Comparison of ENCODE assay signal across 8 cellular contexts in the genomic region with DNA sequence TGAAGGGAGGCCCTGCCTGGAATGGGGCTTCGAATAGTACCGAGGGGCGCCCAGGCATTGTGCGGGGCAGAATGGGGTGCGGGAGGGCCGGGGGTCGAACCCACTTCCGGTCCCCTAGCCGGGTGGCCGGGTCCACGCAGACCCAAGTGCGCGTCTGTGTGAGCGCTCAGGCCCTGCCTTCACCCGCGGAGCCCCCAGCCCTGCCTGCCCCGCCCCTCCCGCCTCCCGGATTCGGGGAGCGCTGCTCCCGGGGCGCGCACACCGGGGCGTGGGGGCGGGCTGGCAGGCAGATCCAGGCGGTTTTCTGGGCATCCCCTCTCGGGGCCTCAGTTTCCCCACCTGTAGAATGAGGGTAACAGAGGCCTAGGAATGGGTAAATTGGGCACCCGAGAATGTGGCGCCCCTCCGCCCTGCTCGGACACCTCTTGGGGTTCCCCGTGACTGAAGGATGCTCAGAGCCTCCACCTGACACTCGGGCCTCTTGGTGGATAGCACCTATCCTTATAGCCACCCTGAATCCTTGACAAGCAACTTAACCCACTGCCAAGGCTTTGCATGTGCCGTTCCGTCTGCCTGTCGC. TPM values are rescaled to one million over a fixed set of nuclear protein-coding genes. Genes with fewer than 3 reads are reported as not detected.
DNase-seq lines count a peak whose midpoint lies in the region; ATAC-seq, FAIRE-seq and TF ChIP-seq lines count a peak whose summit lies in the region.

No MANE protein-coding gene starts in this region.

- WGBS in mesendoderm (ENCODE audit: extremely low coverage, insufficient coverage, low lambda C conversion rate): no CpG with 5 or more reads among the region's 38 CpGs
- WGBS in thymus: 5% methylated on average over 38 of the region's 38 CpGs

- peaks cover 2% of the 10 kb centered on the region for H3K79me2 ChIP-seq in mesendoderm (ENCODE audit: control insufficient read depth, insufficient read depth, low read length)

- ATAC-seq in HG03280 (IDR thresholded peaks at IDR 0.05; ENCODE audit: unreplicated experiment): no peak
- ATAC-seq in HG02763 (IDR thresholded peaks at IDR 0.05; ENCODE audit: unreplicated experiment): no peak

- H3K36me3 ChIP-seq in GM06990 (ENCODE audit: control insufficient read depth, insufficient read depth, low read length): peaks cover 7% of the 10 kb centered on the region
- no peaks in the 10 kb centered on the region for H3K36me3 ChIP-seq in mesendoderm (ENCODE audit: control insufficient read depth, insufficient read depth, low read length)
- H3K36me3 ChIP-seq in thymus (ENCODE audit: control insufficient read depth, insufficient read depth): peaks cover 20% of the 10 kb centered on the region

- peak overlapping the region; percentile 95 for H4K8ac ChIP-seq in mesendoderm (ENCODE audit: low read depth, low read length)

- peak overlapping the region; percentile 68 for H3K18ac ChIP-seq in mesendoderm (ENCODE audit: low read length)

- DNase-seq in GM06990 (ENCODE audit: extremely low read depth, insufficient read length) (no peak), NCI-H69 (lab: John Stamatoyannopoulos, UW) (peak; percentile 63), mesendoderm (no peak), HTR-8/SVneo (ENCODE audit: insufficient read length, low spot score) (no peak)

- H3K27ac ChIP-seq in mesendoderm (ENCODE audit: low read depth, low read length) (no peak overlapping the region), thymus (ENCODE audit: low read depth) (no peak overlapping the region)

- no peak for TF ChIP-seq CTCF in GM06990 (IDR thresholded peaks at IDR 0.05; ENCODE audit: insufficient read depth, low read length, poor library complexity, severe bottlenecking)
- no peak for TF ChIP-seq CTCF in brain (conservative IDR thresholded peaks at IDR 0.05)

- H3K4me3 Mint-ChIP-seq in brain: peak overlapping the region; percentile 87 to 98 (median 89)

- no peaks in the 10 kb centered on the region for H3K4me1 ChIP-seq in mesendoderm (ENCODE audit: control insufficient read depth, low read depth, low read length)
- H3K4me1 ChIP-seq in thymus (ENCODE audit: control insufficient read depth, insufficient read depth, low read length): peaks cover 13% of the 10 kb centered on the region

- peak overlapping the region; percentile 79 for H3K4ac ChIP-seq in mesendoderm (ENCODE audit: low read depth, low read length)

- FAIRE-seq in HTR-8/SVneo (lab: Jason Lieb, UNC): no peak

- H4K5ac ChIP-seq in mesendoderm (ENCODE audit: low read length): no peak overlapping the region

- H2BK5ac ChIP-seq in mesendoderm (ENCODE audit: low read length): no peak overlapping the region

- no peaks in the 10 kb centered on the region for H3K9me3 ChIP-seq in thymus (ENCODE audit: control insufficient read depth)

- H3K4me2 ChIP-seq in mesendoderm (ENCODE audit: low read length): peak overlapping the region; percentile 79

- H3K4me3 ChIP-seq in GM06990 (replicated peaks; ENCODE audit: low read depth, low read length) (peak overlapping the region; percentile 89), mesendoderm (ENCODE audit: low read length) (peak overlapping the region; percentile 70), thymus (ENCODE audit: low read length) (peak overlapping the region; percentile 79)

- no peak overlapping the region for H2BK15ac ChIP-seq in mesendoderm (replicated peaks; ENCODE audit: low read depth)

- peak overlapping the region; percentile 88 to 99 (median 96) for H3K27ac Mint-ChIP-seq in brain

- peaks cover 7% of the 10 kb centered on the region for H3K79me1 ChIP-seq in mesendoderm (ENCODE audit: low read length)

- peaks cover 9% of the 10 kb centered on the region for H3K36me3 Mint-ChIP-seq in brain

- H2AK5ac ChIP-seq in mesendoderm (ENCODE audit: low read length): no peak overlapping the region

- H3K9ac ChIP-seq in mesendoderm (ENCODE audit: low read length): peak overlapping the region; percentile 90

- peak overlapping the region; percentile 66 for H3K23ac ChIP-seq in mesendoderm (ENCODE audit: low read length)

- peaks cover 51% of the 10 kb centered on the region for H3K4me1 Mint-ChIP-seq in brain

- no peaks in the 10 kb centered on the region for H3K27me3 ChIP-seq in GM06990 (replicated peaks; ENCODE audit: control insufficient read depth, insufficient read depth, low read length)
- no peaks in the 10 kb centered on the region for H3K27me3 ChIP-seq in mesendoderm (ENCODE audit: insufficient read depth, low read length, poor library complexity)
- H3K27me3 ChIP-seq in thymus (ENCODE audit: control insufficient read depth, insufficient read depth): no peaks in the 10 kb centered on the region

- no peaks in the 10 kb centered on the region for H3K9me3 Mint-ChIP-seq in brain

- peaks cover 4% of the 10 kb centered on the region for H3K27me3 Mint-ChIP-seq in brain

- H3K56ac ChIP-seq in mesendoderm (ENCODE audit: low read length): peak overlapping the region; percentile 90

- no peak overlapping the region for H2BK120ac ChIP-seq in mesendoderm (ENCODE audit: low read depth, low read length)

RNA-seq across cellular contexts. Expression of gene PIK3R2, which starts 0.7 kb away (rescaled TPM):
- polyA plus RNA-seq in brain (ENCODE audit: insufficient read depth, low read depth, low replicate concordance) (30.0 TPM), thymus (15.1 TPM)
- polyA plus RNA-seq in mesendoderm (2013, experiment 1 of 2): 40.5 TPM
- 40.5 TPM for polyA plus RNA-seq in mesendoderm (2013, experiment 2 of 2)

RNA-seq across cellular contexts. Expression of gene IFI30, which starts 20.0 kb away (rescaled TPM):
- 55.7 TPM for polyA plus RNA-seq in brain (ENCODE audit: insufficient read depth, low read depth, low replicate concordance)
- 15.0 TPM for polyA plus RNA-seq in mesendoderm (2013, experiment 1 of 2)
- polyA plus RNA-seq in mesendoderm (2013, experiment 2 of 2): 15.3 TPM
- 237 TPM for polyA plus RNA-seq in thymus

RNA-seq across cellular contexts. Expression of gene MPV17L2, which starts 39.4 kb away (rescaled TPM):
- polyA plus RNA-seq in brain (ENCODE audit: insufficient read depth, low read depth, low replicate concordance) (19.0 TPM), thymus (13.4 TPM)
- 36.6 TPM for polyA plus RNA-seq in mesendoderm (2013, experiment 1 of 2)
- 35.4 TPM for polyA plus RNA-seq in mesendoderm (2013, experiment 2 of 2)

RNA-seq across cellular contexts. Expression of gene RAB3A, which starts 50.2 kb away (rescaled TPM):
- 184 TPM for polyA plus RNA-seq in brain (ENCODE audit: insufficient read depth, low read depth, low replicate concordance)
- 1.9 TPM for polyA plus RNA-seq in mesendoderm (2013, experiment 1 of 2)
- 1.9 TPM for polyA plus RNA-seq in mesendoderm (2013, experiment 2 of 2)
- polyA plus RNA-seq in thymus: 1.0 TPM

RNA-seq across cellular contexts. Expression of gene MAST3, which starts 56.1 kb away (rescaled TPM):
- polyA plus RNA-seq in brain (ENCODE audit: insufficient read depth, low read depth, low replicate concordance): 34.8 TPM
- 1.5 TPM for polyA plus RNA-seq in mesendoderm (2013, experiment 1 of 2)
- polyA plus RNA-seq in mesendoderm (2013, experiment 2 of 2): 1.6 TPM
- 8.9 TPM for polyA plus RNA-seq in thymus
